In the genomic region with DNA sequence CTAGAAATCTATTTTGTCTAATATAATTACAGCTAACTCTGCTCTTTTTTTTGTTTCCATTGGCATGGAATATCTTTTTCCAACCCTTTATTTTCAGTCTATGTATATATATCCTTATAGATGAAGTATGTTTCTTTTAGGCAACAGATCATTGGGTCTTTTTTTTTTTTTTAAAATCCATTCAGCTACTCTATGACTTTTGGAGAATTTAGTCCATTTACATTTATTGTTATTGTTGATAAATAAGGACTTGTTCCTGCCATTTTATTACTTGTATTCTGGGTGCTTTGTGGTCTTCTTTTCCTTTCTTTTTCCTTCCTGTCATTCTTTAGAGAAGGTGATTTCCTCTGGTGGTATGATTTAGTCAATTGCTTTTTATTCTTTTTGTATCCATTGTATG, we compare ENCODE assay signal across 1 cellular context.
TF ChIP-seq lines count a peak whose summit lies in the region.

No MANE protein-coding gene starts in this region.

TF ChIP-seq in HEK293, 187 proteins besides CTCF, POLR2A, EP300 and RAD21:
- TF ChIP-seq, protein P1, sequence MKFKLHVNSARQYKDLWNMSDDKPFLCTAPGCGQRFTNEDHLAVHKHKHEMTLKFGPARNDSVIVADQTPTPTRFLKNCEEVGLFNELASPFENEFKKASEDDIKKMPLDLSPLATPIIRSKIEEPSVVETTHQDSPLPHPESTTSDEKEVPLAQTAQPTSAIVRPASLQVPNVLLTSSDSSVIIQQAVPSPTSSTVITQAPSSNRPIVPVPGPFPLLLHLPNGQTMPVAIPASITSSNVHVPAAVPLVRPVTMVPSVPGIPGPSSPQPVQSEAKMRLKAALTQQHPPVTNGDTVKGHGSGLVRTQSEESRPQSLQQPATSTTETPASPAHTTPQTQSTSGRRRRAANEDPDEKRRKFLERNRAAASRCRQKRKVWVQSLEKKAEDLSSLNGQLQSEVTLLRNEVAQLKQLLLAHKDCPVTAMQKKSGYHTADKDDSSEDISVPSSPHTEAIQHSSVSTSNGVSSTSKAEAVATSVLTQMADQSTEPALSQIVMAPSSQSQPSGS (tag by site-specific recombination; IDR thresholded peaks at IDR 0.05; ENCODE audit: low read depth) = no peak
- peak; percentile 88 for TF ChIP-seq SETDB1 (IDR thresholded peaks at IDR 0.05; ENCODE audit: insufficient read length, low read length)
